In the genomic region with DNA sequence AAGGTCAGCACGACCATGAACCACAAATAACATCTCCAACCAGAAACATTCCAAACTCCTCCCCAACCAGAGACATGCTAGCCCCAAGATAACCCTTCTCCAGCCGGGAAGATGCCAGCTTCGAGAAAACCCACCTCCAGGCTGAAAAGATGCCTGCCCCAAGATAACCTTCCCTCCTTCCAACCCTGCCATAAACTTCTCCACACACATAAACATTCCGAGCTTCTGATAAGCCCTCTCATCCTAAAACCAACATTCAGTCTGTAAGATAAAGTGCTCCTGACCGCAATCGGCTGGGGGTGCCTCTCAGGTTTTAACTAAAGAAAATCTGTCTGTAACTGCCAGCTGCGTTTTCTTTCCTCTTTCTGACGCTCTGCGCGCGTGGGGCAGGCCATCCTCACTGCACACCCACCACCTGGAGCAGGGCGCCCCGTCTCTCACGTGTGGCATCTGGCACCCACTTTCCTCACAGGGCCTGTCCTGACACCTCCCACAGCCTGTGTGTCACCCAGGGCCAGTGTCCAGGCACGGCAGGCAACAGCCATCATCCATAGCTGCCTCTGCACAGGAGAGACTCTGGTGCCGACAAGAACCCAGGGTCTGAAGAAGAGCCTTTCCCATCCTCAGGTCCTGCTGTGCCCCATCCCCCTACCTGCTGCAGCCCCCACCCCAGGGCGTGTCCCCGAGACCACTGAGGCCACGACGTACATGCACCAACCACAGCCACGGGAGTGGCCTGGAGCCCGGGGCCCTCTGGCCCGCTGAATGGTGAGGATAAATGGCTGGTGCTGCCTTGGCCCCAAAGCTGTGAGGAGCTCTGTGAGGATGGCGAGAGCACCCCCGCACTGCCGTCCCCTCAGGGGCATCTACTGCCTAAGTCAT, we compare ENCODE assay signal across 1 cellular context.
TF ChIP-seq lines count a peak whose summit lies in the region.

No MANE protein-coding gene starts in this region.

TF ChIP-seq in K562, 482 proteins besides CTCF, POLR2A, EP300 and RAD21 (continued from another document and continues in another):
- TF ChIP-seq, protein P1, sequence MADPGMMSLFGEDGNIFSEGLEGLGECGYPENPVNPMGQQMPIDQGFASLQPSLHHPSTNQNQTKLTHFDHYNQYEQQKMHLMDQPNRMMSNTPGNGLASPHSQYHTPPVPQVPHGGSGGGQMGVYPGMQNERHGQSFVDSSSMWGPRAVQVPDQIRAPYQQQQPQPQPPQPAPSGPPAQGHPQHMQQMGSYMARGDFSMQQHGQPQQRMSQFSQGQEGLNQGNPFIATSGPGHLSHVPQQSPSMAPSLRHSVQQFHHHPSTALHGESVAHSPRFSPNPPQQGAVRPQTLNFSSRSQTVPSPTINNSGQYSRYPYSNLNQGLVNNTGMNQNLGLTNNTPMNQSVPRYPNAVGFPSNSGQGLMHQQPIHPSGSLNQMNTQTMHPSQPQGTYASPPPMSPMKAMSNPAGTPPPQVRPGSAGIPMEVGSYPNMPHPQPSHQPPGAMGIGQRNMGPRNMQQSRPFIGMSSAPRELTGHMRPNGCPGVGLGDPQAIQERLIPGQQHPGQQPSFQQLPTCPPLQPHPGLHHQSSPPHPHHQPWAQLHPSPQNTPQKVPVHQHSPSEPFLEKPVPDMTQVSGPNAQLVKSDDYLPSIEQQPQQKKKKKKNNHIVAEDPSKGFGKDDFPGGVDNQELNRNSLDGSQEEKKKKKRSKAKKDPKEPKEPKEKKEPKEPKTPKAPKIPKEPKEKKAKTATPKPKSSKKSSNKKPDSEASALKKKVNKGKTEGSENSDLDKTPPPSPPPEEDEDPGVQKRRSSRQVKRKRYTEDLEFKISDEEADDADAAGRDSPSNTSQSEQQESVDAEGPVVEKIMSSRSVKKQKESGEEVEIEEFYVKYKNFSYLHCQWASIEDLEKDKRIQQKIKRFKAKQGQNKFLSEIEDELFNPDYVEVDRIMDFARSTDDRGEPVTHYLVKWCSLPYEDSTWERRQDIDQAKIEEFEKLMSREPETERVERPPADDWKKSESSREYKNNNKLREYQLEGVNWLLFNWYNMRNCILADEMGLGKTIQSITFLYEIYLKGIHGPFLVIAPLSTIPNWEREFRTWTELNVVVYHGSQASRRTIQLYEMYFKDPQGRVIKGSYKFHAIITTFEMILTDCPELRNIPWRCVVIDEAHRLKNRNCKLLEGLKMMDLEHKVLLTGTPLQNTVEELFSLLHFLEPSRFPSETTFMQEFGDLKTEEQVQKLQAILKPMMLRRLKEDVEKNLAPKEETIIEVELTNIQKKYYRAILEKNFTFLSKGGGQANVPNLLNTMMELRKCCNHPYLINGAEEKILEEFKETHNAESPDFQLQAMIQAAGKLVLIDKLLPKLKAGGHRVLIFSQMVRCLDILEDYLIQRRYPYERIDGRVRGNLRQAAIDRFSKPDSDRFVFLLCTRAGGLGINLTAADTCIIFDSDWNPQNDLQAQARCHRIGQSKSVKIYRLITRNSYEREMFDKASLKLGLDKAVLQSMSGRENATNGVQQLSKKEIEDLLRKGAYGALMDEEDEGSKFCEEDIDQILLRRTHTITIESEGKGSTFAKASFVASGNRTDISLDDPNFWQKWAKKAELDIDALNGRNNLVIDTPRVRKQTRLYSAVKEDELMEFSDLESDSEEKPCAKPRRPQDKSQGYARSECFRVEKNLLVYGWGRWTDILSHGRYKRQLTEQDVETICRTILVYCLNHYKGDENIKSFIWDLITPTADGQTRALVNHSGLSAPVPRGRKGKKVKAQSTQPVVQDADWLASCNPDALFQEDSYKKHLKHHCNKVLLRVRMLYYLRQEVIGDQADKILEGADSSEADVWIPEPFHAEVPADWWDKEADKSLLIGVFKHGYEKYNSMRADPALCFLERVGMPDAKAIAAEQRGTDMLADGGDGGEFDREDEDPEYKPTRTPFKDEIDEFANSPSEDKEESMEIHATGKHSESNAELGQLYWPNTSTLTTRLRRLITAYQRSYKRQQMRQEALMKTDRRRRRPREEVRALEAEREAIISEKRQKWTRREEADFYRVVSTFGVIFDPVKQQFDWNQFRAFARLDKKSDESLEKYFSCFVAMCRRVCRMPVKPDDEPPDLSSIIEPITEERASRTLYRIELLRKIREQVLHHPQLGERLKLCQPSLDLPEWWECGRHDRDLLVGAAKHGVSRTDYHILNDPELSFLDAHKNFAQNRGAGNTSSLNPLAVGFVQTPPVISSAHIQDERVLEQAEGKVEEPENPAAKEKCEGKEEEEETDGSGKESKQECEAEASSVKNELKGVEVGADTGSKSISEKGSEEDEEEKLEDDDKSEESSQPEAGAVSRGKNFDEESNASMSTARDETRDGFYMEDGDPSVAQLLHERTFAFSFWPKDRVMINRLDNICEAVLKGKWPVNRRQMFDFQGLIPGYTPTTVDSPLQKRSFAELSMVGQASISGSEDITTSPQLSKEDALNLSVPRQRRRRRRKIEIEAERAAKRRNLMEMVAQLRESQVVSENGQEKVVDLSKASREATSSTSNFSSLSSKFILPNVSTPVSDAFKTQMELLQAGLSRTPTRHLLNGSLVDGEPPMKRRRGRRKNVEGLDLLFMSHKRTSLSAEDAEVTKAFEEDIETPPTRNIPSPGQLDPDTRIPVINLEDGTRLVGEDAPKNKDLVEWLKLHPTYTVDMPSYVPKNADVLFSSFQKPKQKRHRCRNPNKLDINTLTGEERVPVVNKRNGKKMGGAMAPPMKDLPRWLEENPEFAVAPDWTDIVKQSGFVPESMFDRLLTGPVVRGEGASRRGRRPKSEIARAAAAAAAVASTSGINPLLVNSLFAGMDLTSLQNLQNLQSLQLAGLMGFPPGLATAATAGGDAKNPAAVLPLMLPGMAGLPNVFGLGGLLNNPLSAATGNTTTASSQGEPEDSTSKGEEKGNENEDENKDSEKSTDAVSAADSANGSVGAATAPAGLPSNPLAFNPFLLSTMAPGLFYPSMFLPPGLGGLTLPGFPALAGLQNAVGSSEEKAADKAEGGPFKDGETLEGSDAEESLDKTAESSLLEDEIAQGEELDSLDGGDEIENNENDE (IDR thresholded peaks at IDR 0.05; ENCODE audit: low read depth, low read length), result no peak
- TF ChIP-seq, protein P2, sequence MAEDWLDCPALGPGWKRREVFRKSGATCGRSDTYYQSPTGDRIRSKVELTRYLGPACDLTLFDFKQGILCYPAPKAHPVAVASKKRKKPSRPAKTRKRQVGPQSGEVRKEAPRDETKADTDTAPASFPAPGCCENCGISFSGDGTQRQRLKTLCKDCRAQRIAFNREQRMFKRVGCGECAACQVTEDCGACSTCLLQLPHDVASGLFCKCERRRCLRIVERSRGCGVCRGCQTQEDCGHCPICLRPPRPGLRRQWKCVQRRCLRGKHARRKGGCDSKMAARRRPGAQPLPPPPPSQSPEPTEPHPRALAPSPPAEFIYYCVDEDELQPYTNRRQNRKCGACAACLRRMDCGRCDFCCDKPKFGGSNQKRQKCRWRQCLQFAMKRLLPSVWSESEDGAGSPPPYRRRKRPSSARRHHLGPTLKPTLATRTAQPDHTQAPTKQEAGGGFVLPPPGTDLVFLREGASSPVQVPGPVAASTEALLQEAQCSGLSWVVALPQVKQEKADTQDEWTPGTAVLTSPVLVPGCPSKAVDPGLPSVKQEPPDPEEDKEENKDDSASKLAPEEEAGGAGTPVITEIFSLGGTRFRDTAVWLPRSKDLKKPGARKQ (CRISPR knock-in tag; IDR thresholded peaks at IDR 0.05), result no peak
- no peak for TF ChIP-seq PHB2 (IDR thresholded peaks at IDR 0.05; ENCODE audit: low read depth)
- no peak for TF ChIP-seq RFX1 (IDR thresholded peaks at IDR 0.05)
- TF ChIP-seq PURB (CRISPR knock-in tag; IDR thresholded peaks at IDR 0.05; ENCODE audit: low read depth), result no peak
- no peak for TF ChIP-seq MTA3 (IDR thresholded peaks at IDR 0.05; ENCODE audit: borderline replicate concordance)
- no peak for TF ChIP-seq FOS (IDR thresholded peaks at IDR 0.05; ENCODE audit: extremely low read depth, insufficient read length)
- no peak for TF ChIP-seq ZBTB8A (IDR thresholded peaks at IDR 0.05; ENCODE audit: partially characterized antibody)
- no peak for TF ChIP-seq OTX1 (CRISPR knock-in tag; IDR thresholded peaks at IDR 0.05)
- 0 out of 2 replicates have a peak, but pooled peaks have one; percentile 20 for TF ChIP-seq FOXJ2 (tag; IDR thresholded peaks at IDR 0.05)
- no peak for TF ChIP-seq MAFF (IDR thresholded peaks at IDR 0.05; ENCODE audit: low read length)
- no peak for TF ChIP-seq ZNF134 (CRISPR knock-in tag; conservative IDR thresholded peaks at IDR 0.05)
- TF ChIP-seq NRF1 (conservative IDR thresholded peaks at IDR 0.05 in 1 of 2, IDR thresholded peaks at IDR 0.05 in 1 of 2), result peak; percentile 35 to 40; a peak in 2 of 4 replicates
- no peak for TF ChIP-seq CCAR2 (IDR thresholded peaks at IDR 0.05; ENCODE audit: low read depth, low read length)
- no peak for TF ChIP-seq RBFOX2 (IDR thresholded peaks at IDR 0.05; ENCODE audit: low read depth, low read length)
- TF ChIP-seq ETS2 (tag; IDR thresholded peaks at IDR 0.05; ENCODE audit: borderline replicate concordance, poor library complexity, severe bottlenecking), result no peak
- TF ChIP-seq ZNF668 (CRISPR knock-in tag; IDR thresholded peaks at IDR 0.05), result no peak
- TF ChIP-seq RBM17 (IDR thresholded peaks at IDR 0.05; ENCODE audit: borderline replicate concordance, low read depth, low read length), result no peak
- no peak for TF ChIP-seq SRSF1 (IDR thresholded peaks at IDR 0.05; ENCODE audit: low read depth, low read length)
- TF ChIP-seq SMAD1 (IDR thresholded peaks at IDR 0.05; ENCODE audit: low read depth, low read length, partially characterized antibody), result no peak
- TF ChIP-seq SMC3 (conservative IDR thresholded peaks at IDR 0.05; ENCODE audit: insufficient read depth, low read depth, low read length), result no peak
- TF ChIP-seq, protein P3, sequence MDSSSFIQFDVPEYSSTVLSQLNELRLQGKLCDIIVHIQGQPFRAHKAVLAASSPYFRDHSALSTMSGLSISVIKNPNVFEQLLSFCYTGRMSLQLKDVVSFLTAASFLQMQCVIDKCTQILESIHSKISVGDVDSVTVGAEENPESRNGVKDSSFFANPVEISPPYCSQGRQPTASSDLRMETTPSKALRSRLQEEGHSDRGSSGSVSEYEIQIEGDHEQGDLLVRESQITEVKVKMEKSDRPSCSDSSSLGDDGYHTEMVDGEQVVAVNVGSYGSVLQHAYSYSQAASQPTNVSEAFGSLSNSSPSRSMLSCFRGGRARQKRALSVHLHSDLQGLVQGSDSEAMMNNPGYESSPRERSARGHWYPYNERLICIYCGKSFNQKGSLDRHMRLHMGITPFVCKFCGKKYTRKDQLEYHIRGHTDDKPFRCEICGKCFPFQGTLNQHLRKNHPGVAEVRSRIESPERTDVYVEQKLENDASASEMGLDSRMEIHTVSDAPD (CRISPR knock-in tag; IDR thresholded peaks at IDR 0.05), result no peak
- TF ChIP-seq NR2C2 (CRISPR knock-in tag; IDR thresholded peaks at IDR 0.05), result no peak
- no peak for TF ChIP-seq NR2C2 (tag; IDR thresholded peaks at IDR 0.05)
- TF ChIP-seq PHF8 (IDR thresholded peaks at IDR 0.05; ENCODE audit: borderline replicate concordance, low read length), result no peak
- TF ChIP-seq PRMT5 (CRISPR knock-in tag; IDR thresholded peaks at IDR 0.05), result no peak
- no peak for TF ChIP-seq SREBF2 (CRISPR knock-in tag; IDR thresholded peaks at IDR 0.05)
- no peak for TF ChIP-seq MEF2D (tag; conservative IDR thresholded peaks at IDR 0.05; ENCODE audit: low read depth)
- TF ChIP-seq NFRKB (IDR thresholded peaks at IDR 0.05; ENCODE audit: low read depth), result no peak
- TF ChIP-seq ZKSCAN3 (CRISPR knock-in tag; IDR thresholded peaks at IDR 0.05), result no peak
- TF ChIP-seq PYGO2 (tag; IDR thresholded peaks at IDR 0.05), result no peak
- no peak for TF ChIP-seq GTF2F1 (IDR thresholded peaks at IDR 0.05; ENCODE audit: low read depth, low read length)
- TF ChIP-seq, protein P4, sequence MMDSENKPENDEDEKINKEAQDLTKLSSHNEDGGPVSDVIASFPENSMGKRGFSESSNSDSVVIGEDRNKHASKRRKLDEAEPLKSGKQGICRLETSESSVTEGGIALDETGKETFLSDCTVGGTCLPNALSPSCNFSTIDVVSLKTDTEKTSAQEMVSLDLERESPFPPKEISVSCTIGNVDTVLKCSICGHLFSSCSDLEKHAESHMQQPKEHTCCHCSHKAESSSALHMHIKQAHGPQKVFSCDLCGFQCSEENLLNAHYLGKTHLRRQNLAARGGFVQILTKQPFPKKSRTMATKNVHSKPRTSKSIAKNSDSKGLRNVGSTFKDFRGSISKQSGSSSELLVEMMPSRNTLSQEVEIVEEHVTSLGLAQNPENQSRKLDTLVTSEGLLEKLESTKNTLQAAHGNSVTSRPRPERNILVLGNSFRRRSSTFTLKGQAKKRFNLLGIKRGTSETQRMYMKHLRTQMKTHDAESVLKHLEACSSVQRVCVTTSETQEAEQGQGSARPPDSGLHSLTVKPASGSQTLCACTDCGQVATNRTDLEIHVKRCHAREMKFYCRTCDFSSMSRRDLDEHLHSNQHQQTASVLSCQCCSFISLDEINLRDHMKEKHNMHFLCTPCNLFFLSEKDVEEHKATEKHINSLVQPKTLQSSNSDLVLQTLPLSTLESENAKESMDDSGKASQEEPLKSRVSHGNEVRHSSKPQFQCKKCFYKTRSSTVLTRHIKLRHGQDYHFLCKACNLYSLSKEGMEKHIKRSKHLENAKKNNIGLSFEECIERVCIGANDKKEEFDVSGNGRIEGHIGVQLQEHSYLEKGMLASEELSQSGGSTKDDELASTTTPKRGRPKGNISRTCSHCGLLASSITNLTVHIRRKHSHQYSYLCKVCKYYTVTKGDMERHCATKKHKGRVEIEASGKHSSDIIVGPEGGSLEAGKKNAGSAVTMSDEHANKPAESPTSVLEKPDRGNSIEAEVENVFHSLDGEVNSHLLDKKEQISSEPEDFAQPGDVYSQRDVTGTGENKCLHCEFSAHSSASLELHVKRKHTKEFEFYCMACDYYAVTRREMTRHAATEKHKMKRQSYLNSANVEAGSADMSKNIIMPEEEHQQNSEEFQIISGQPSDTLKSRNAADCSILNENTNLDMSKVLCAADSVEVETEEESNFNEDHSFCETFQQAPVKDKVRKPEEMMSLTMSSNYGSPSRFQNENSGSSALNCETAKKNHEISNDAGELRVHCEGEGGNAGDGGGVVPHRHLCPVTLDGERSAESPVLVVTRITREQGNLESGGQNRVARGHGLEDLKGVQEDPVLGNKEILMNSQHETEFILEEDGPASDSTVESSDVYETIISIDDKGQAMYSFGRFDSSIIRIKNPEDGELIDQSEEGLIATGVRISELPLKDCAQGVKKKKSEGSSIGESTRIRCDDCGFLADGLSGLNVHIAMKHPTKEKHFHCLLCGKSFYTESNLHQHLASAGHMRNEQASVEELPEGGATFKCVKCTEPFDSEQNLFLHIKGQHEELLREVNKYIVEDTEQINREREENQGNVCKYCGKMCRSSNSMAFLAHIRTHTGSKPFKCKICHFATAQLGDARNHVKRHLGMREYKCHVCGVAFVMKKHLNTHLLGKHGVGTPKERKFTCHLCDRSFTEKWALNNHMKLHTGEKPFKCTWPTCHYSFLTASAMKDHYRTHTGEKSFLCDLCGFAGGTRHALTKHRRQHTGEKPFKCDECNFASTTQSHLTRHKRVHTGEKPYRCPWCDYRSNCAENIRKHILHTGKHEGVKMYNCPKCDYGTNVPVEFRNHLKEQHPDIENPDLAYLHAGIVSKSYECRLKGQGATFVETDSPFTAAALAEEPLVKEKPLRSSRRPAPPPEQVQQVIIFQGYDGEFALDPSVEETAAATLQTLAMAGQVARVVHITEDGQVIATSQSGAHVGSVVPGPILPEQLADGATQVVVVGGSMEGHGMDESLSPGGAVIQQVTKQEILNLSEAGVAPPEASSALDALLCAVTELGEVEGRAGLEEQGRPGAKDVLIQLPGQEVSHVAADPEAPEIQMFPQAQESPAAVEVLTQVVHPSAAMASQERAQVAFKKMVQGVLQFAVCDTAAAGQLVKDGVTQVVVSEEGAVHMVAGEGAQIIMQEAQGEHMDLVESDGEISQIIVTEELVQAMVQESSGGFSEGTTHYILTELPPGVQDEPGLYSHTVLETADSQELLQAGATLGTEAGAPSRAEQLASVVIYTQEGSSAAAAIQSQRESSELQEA (IDR thresholded peaks at IDR 0.05; ENCODE audit: low read depth), result no peak
- peak; percentile 81 for TF ChIP-seq MEIS2 (IDR thresholded peaks at IDR 0.05; ENCODE audit: partially characterized antibody)
- no peak for TF ChIP-seq HSF4 (CRISPR knock-in tag; IDR thresholded peaks at IDR 0.05; ENCODE audit: borderline replicate concordance)
- TF ChIP-seq GABPB2 (CRISPR knock-in tag; conservative IDR thresholded peaks at IDR 0.05), result no peak
- no peak for TF ChIP-seq HMG20B (CRISPR knock-in tag; IDR thresholded peaks at IDR 0.05)
- no peak for TF ChIP-seq STAT5A (IDR thresholded peaks at IDR 0.05; ENCODE audit: borderline replicate concordance, low read length)
